In genomic region chr1:94334156-94334555, GRCh38 we compare ENCODE assay signal across 1 cellular context.
TF ChIP-seq lines count a peak whose summit lies in the region.

No MANE protein-coding gene starts in this region.

TF ChIP-seq in WTC11, 78 proteins besides CTCF, POLR2A, EP300 and RAD21 (continued from another document):
- TF ChIP-seq MAX (CRISPR knock-in tag; IDR thresholded peaks at IDR 0.05) (no peak), ATF6 (CRISPR knock-in tag; IDR thresholded peaks at IDR 0.05) (no peak), ZNF532 (CRISPR knock-in tag; IDR thresholded peaks at IDR 0.05; ENCODE audit: borderline replicate concordance) (no peak), MXD4 (CRISPR knock-in tag; IDR thresholded peaks at IDR 0.05; ENCODE audit: borderline replicate concordance) (no peak), AR (CRISPR knock-in tag; IDR thresholded peaks at IDR 0.05) (no peak), AFF4 (CRISPR knock-in tag; IDR thresholded peaks at IDR 0.05; ENCODE audit: borderline replicate concordance) (no peak), ERG (CRISPR knock-in tag; IDR thresholded peaks at IDR 0.05) (no peak), TEAD1 (CRISPR knock-in tag; IDR thresholded peaks at IDR 0.05) (no peak), NR2C2 (CRISPR knock-in tag; IDR thresholded peaks at IDR 0.05) (no peak)
TF ChIP-seq in WTC11: peak in this region for 0.
